Comparison of ENCODE assay signal across 15 cellular contexts in genomic region chr14:99527427-99528076, GRCh38.
"Had no signal": no experiment of that assay in that cellular context is flagged by ENCODE, and none has a peak within 500 bp of the region (broad histone marks: within the 10 kb centered on the region; RNA-seq: fewer than 3 reads in every experiment).

No MANE protein-coding gene starts in this region.

- H3K9me3 Mint-ChIP-seq: activated naive CD8-positive, alpha-beta T cell treated with anti-CD3 and anti-CD28 coated beads, Interleukin-2, amount 10 ng/mL, durations not matched to agents 7 days and 5 days; stimulated activated memory B cell treated with anti-CD40 and anti-IgM and Interleukin-4, amounts not matched to agents 10 μg/mL and 1 μg/mL and 100 μg/mL, for 72 hours had no signal

- H3K27me3 Mint-ChIP-seq: activated naive CD8-positive, alpha-beta T cell treated with anti-CD3 and anti-CD28 coated beads, Interleukin-2, amount 10 ng/mL, durations not matched to agents 7 days and 5 days; stimulated activated memory B cell treated with anti-CD40 and anti-IgM and Interleukin-4, amounts not matched to agents 10 μg/mL and 1 μg/mL and 100 μg/mL, for 72 hours had no signal

- H3K4me3 Mint-ChIP-seq: activated naive CD8-positive, alpha-beta T cell treated with anti-CD3 and anti-CD28 coated beads, Interleukin-2, amount 10 ng/mL, durations not matched to agents 7 days and 5 days; stimulated activated memory B cell treated with anti-CD40 and anti-IgM and Interleukin-4, amounts not matched to agents 10 μg/mL and 1 μg/mL and 100 μg/mL, for 72 hours had no signal

- H3K9me3 ChIP-seq: body of pancreas, esophagus squamous epithelium, lower lobe of right lung, pancreas, upper lobe of right lung had no signal

- DNase-seq: activated CD4-positive, alpha-beta T cell treated with anti-CD3 and anti-CD28 coated beads for 1 hour; activated CD4-positive, alpha-beta T cell treated with anti-CD3 and anti-CD28 coated beads, Interleukin-2, amount 50 U/mL, for 48 hours; activated naive CD8-positive, alpha-beta T cell treated with anti-CD3 and anti-CD28 coated beads, Interleukin-2, amount 10 ng/mL, durations not matched to agents 7 days and 5 days; amygdala; body of pancreas; dermis blood vessel endothelial cell; effector memory CD4-positive, alpha-beta T cell; esophagus squamous epithelium; left cardiac atrium; lower lobe of right lung; stimulated activated CD4-positive, alpha-beta T cell treated with anti-CD3 and anti-CD28 coated beads, Interleukin-4, amount 100 ng/mL, for 24 hours; upper lobe of right lung had no signal

- H3K36me3 Mint-ChIP-seq: activated naive CD8-positive, alpha-beta T cell treated with anti-CD3 and anti-CD28 coated beads, Interleukin-2, amount 10 ng/mL, durations not matched to agents 7 days and 5 days; stimulated activated memory B cell treated with anti-CD40 and anti-IgM and Interleukin-4, amounts not matched to agents 10 μg/mL and 1 μg/mL and 100 μg/mL, for 72 hours had no signal

- FAIRE-seq: pancreas had no signal

- H3K27ac ChIP-seq: body of pancreas, lower lobe of right lung, pancreas, upper lobe of right lung had no signal

- H3K36me3 ChIP-seq: lower lobe of right lung, pancreas, upper lobe of right lung had no signal

- H3K27me3 ChIP-seq: body of pancreas, esophagus squamous epithelium, pancreas, upper lobe of right lung had no signal

- H3K4me1 ChIP-seq: pancreas had no signal

- ATAC-seq: body of pancreas; left cardiac atrium; lower lobe of right lung; pancreas; sciatic nerve; stimulated activated memory B cell treated with anti-CD40 and anti-IgM and Interleukin-4, amounts not matched to agents 10 μg/mL and 1 μg/mL and 100 μg/mL, for 72 hours; upper lobe of right lung had no signal

- H3K4me3 ChIP-seq: body of pancreas, esophagus squamous epithelium, lower lobe of right lung, pancreas, upper lobe of right lung had no signal

- H3K27ac Mint-ChIP-seq: activated naive CD8-positive, alpha-beta T cell treated with anti-CD3 and anti-CD28 coated beads, Interleukin-2, amount 10 ng/mL, durations not matched to agents 7 days and 5 days; stimulated activated memory B cell treated with anti-CD40 and anti-IgM and Interleukin-4, amounts not matched to agents 10 μg/mL and 1 μg/mL and 100 μg/mL, for 72 hours had no signal
